28 cellular contexts compared by ENCODE assay signal in genomic region chr11:74746868-74747267, GRCh38. TPM values are rescaled to one million over a fixed set of nuclear protein-coding genes. Genes with fewer than 3 reads are reported as not detected.
A peak's percentile ranks its signal among the peaks of the same experiment; 100 is the strongest.
DNase-seq lines count a peak whose midpoint lies in the region; ATAC-seq and TF ChIP-seq lines count a peak whose summit lies in the region.
"Had no signal": no experiment of that assay in that cellular context is flagged by ENCODE, and none has a peak within 500 bp of the region (broad histone marks: within the 10 kb centered on the region; RNA-seq: fewer than 3 reads in every experiment).

No MANE protein-coding gene starts in this region.

- TF ChIP-seq CTCF in Peyer's patch (IDR thresholded peaks at IDR 0.05): no peak

- peak overlapping the region; percentile 25 for H3K27ac Mint-ChIP-seq in activated CD8-positive, alpha-beta memory T cell treated with anti-CD3 and anti-CD28 coated beads, Interleukin-2, amount 10 ng/mL, durations not matched to agents 7 days and 5 days
- H3K27ac Mint-ChIP-seq in T-helper 17 cell (peak overlapping the region; percentile 94), immature natural killer cell (peak overlapping the region in 5 of 6 donors; percentile 23 to 97 (median 88))

- DNase-seq in activated CD8-positive, alpha-beta memory T cell treated with anti-CD3 and anti-CD28 coated beads, Interleukin-2, amount 10 ng/mL, durations not matched to agents 7 days and 5 days: no peak
- no peak for DNase-seq in activated CD8-positive, alpha-beta memory T cell treated with anti-CD3 and anti-CD28 coated beads, Interleukin-2, amount 50 U/mL, for 48 hours
- DNase-seq in T-helper 17 cell: no peak
- no peak for DNase-seq in immature natural killer cell
- no peak for DNase-seq in Peyer's patch
- no peak for DNase-seq in stimulated activated CD4-positive, alpha-beta T cell treated with anti-CD3 and anti-CD28 coated beads, Interleukin-4, amount 100 ng/mL, for 24 hours
- DNase-seq in activated CD4-positive, alpha-beta T cell treated with anti-CD3 and anti-CD28 coated beads, Interleukin-2, amount 50 U/mL, for 4 hours: no peak
- DNase-seq in effector CD8-positive, alpha-beta T cell (lab: John Stamatoyannopoulos, UW): no peak
- DNase-seq: 8988T, ACHN, BE2C, KBM-7, MV-4-11, NCI-H1105, NCI-H1436 treated with DMSO at 0.1 percent for 48 hours, NCI-H1930, NCI-H2107, NCI-H446, NCI-H524 treated with DMSO at 0.1 percent for 48 hours, NCI-H774, SHP77 treated with DMSO at 0.1 percent for 48 hours had no signal

- no peak overlapping the region for H3K4me3 Mint-ChIP-seq in activated CD8-positive, alpha-beta memory T cell treated with anti-CD3 and anti-CD28 coated beads, Interleukin-2, amount 10 ng/mL, durations not matched to agents 7 days and 5 days
- H3K4me3 Mint-ChIP-seq in T-helper 17 cell: no peak overlapping the region
- H3K4me3 Mint-ChIP-seq in immature natural killer cell: no peak overlapping the region

- no peak overlapping the region for H3K27ac ChIP-seq in Peyer's patch
- H3K27ac ChIP-seq: RWPE1, SK-N-MC had no signal

- peaks cover 25% of the 10 kb centered on the region for H3K4me1 Mint-ChIP-seq in activated CD8-positive, alpha-beta memory T cell treated with anti-CD3 and anti-CD28 coated beads, Interleukin-2, amount 10 ng/mL, durations not matched to agents 7 days and 5 days
- peaks cover 35% of the 10 kb centered on the region for H3K4me1 Mint-ChIP-seq in T-helper 17 cell
- H3K4me1 Mint-ChIP-seq in immature natural killer cell: peaks cover 27 to 36% of the 10 kb centered on the region in 2 donors

- peaks cover 5% of the 10 kb centered on the region for H3K36me3 Mint-ChIP-seq in activated CD8-positive, alpha-beta memory T cell treated with anti-CD3 and anti-CD28 coated beads, Interleukin-2, amount 10 ng/mL, durations not matched to agents 7 days and 5 days
- H3K36me3 Mint-ChIP-seq in T-helper 17 cell (ENCODE audit: low read depth) (peaks cover 7% of the 10 kb centered on the region), immature natural killer cell (no peaks in the 10 kb centered on the region)

- CTCF ChIA-PET in activated CD8-positive, alpha-beta memory T cell treated with anti-CD3 and anti-CD28 coated beads, Interleukin-2, amount 10 ng/mL, durations not matched to agents 7 days and 5 days (lab: Charles Lee): no interaction called here

- no peaks in the 10 kb centered on the region for H3K9me3 ChIP-seq in T-helper 17 cell (ENCODE audit: control insufficient read depth, low read length, poor library complexity, severe bottlenecking)
- H3K9me3 ChIP-seq in Peyer's patch: no peaks in the 10 kb centered on the region
- H3K9me3 ChIP-seq: BE2C had no signal

- peaks cover 0 to 15% (median 6%) of the 10 kb centered on the region in 4 donors for H3K4me1 ChIP-seq in Peyer's patch

- no peak overlapping the region for H3K4me3 ChIP-seq in Peyer's patch
- H3K4me3 ChIP-seq: SK-N-MC had no signal

- H3K36me3 ChIP-seq in Peyer's patch: no peaks in the 10 kb centered on the region
- H3K36me3 ChIP-seq: BE2C had no signal

- ATAC-seq in activated CD8-positive, alpha-beta memory T cell treated with anti-CD3 and anti-CD28 coated beads, Interleukin-2, amount 10 ng/mL, durations not matched to agents 7 days and 5 days: no peak
- ATAC-seq in T-helper 17 cell: no peak
- ATAC-seq: HCT116 had no signal

- peaks cover 3% of the 10 kb centered on the region for H3K27me3 Mint-ChIP-seq in activated CD8-positive, alpha-beta memory T cell treated with anti-CD3 and anti-CD28 coated beads, Interleukin-2, amount 10 ng/mL, durations not matched to agents 7 days and 5 days
- H3K27me3 Mint-ChIP-seq in T-helper 17 cell: no peaks in the 10 kb centered on the region
- peaks cover 1 to 7% (median 4%) of the 10 kb centered on the region in 3 donors for H3K27me3 Mint-ChIP-seq in immature natural killer cell (ENCODE audit: low read depth in 3 of 3)

- no peaks in the 10 kb centered on the region for H3K27me3 ChIP-seq in Peyer's patch
- H3K27me3 ChIP-seq: BE2C had no signal

- TF ChIP-seq POLR2A in Peyer's patch (IDR thresholded peaks at IDR 0.05): no peak

- H3K9me3 Mint-ChIP-seq in activated CD8-positive, alpha-beta memory T cell treated with anti-CD3 and anti-CD28 coated beads, Interleukin-2, amount 10 ng/mL, durations not matched to agents 7 days and 5 days (ENCODE audit: low read depth): no peaks in the 10 kb centered on the region
- H3K9me3 Mint-ChIP-seq in immature natural killer cell: no peaks in the 10 kb centered on the region

RNA-seq across cellular contexts. Expression of gene RNF169, which starts 1.8 kb away (rescaled TPM):
- 10 to 100 TPM; 17.2 to 17.3 TPM for total RNA-seq in activated CD8-positive, alpha-beta memory T cell treated with anti-CD3 and anti-CD28 coated beads, Interleukin-2, amount 10 ng/mL, durations not matched to agents 7 days and 5 days
- total RNA-seq in T-helper 17 cell: 10 to 100 TPM; 18.1 to 19.4 TPM
- polyA plus RNA-seq in immature natural killer cell: 1 to 10 TPM in 2 of 3 donors, under 1 TPM in 1; 0.21 to 2.2 (median 1.6) TPM
- 10 to 100 TPM; 14.2 to 33.8 (median 19.2) TPM for total RNA-seq in Peyer's patch

RNA-seq across cellular contexts. Expression of gene CHRDL2, which starts 15.6 kb away (rescaled TPM):
- total RNA-seq in activated CD8-positive, alpha-beta memory T cell treated with anti-CD3 and anti-CD28 coated beads, Interleukin-2, amount 10 ng/mL, durations not matched to agents 7 days and 5 days: not detected
- total RNA-seq in T-helper 17 cell: not detected
- not detected for polyA plus RNA-seq in immature natural killer cell
- total RNA-seq in Peyer's patch: not detected
- total RNA-seq: H4, LHCN-M2, MCF 10A had no signal
- polyA plus RNA-seq: CD14-positive monocyte had no signal

Comparison
In these comparisons a context has a peak if more than half of its experiments do, and no peak if none do; other contexts are left out.
1. H3K27ac Mint-ChIP-seq: peak in every context shown above with its lines; median percentile 94 in T-helper 17 cell; 88 in immature natural killer cell; 25 in activated CD8-positive, alpha-beta memory T cell treated with anti-CD3 and anti-CD28 coated beads, Interleukin-2, amount 10 ng/mL, durations not matched to agents 7 days and 5 days.